ENCODE assay signal across 16 cellular contexts in the genomic region with DNA sequence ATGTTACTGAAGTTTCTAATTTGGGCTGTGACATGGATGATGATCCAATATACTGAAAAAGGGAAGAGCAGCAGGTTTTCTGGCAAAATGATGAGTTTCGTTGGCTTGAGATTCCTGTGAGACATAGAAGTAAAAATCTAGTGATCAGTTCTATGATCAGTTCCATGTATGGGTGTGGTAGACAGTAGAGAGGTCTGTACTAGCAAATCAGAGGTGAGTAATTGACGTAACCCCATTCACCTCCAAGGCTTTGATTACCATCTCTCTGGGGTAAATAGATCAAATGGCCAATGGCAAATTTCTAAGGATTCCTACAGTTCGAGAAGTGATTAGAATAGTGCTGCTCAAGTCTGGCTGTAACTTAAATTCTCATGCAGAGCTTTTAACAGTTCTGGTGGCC. TPM values are rescaled to one million over a fixed set of nuclear protein-coding genes. Genes with fewer than 3 reads are reported as not detected.
DNase-seq lines count a peak whose midpoint lies in the region; ATAC-seq and TF ChIP-seq lines count a peak whose summit lies in the region.
"Had no signal": no experiment of that assay in that cellular context is flagged by ENCODE, and none has a peak within 500 bp of the region (broad histone marks: within the 10 kb centered on the region; RNA-seq: fewer than 3 reads in every experiment).

No MANE protein-coding gene starts in this region.

- no peaks in the 10 kb centered on the region for H3K27me3 ChIP-seq in CD4-positive, alpha-beta T cell (ENCODE audit: control insufficient read depth, insufficient read depth, low read length)
- H3K27me3 ChIP-seq in naive thymus-derived CD4-positive, alpha-beta T cell (ENCODE audit: control insufficient read depth in 2 of 2, insufficient read depth in 2 of 2, low read length in 2 of 2) = no peaks in the 10 kb centered on the region
- H3K27me3 ChIP-seq: breast epithelium, SJCRH30 had no signal

- peaks cover 0 to 6% (median 0%) of the 10 kb centered on the region in 3 experiments for H3K36me3 ChIP-seq in naive thymus-derived CD4-positive, alpha-beta T cell (ENCODE audit: control insufficient read depth in 2 of 3, insufficient read depth in 3 of 3, low read length in 3 of 3)
- H3K36me3 ChIP-seq: breast epithelium, SJCRH30, thoracic aorta had no signal

- peak overlapping the region; percentile 51 for H3K27ac ChIP-seq in CD4-positive, alpha-beta T cell (ENCODE audit: low read depth, low read length)
- H3K27ac ChIP-seq in naive thymus-derived CD4-positive, alpha-beta T cell (ENCODE audit: low read depth, low read length) = peak overlapping the region; percentile 68
- H3K27ac ChIP-seq: breast epithelium, dorsolateral prefrontal cortex, parathyroid adenoma, SJCRH30, thoracic aorta had no signal

- H3K9me3 ChIP-seq in CD4-positive, alpha-beta T cell (ENCODE audit: control insufficient read depth, low read length) = no peaks in the 10 kb centered on the region
- H3K9me3 ChIP-seq in naive thymus-derived CD4-positive, alpha-beta T cell (ENCODE audit: control insufficient read depth in 2 of 3, low read length in 3 of 3) = no peaks in the 10 kb centered on the region
- H3K9me3 ChIP-seq: breast epithelium, thoracic aorta had no signal

- CTCF ChIA-PET in CD4-positive, alpha-beta T cell (lab: Charles Lee) = no interaction called here
- CTCF ChIA-PET in activated CD8-positive, alpha-beta T cell treated with anti-CD3 and anti-CD28 coated beads, Interleukin-2, amount 10 ng/mL, durations not matched to agents 7 days and 5 days (lab: Charles Lee) = no interaction called here
- CTCF ChIA-PET in naive thymus-derived CD4-positive, alpha-beta T cell (lab: Charles Lee) = interaction anchor here (1.0 to 1.7 kb wide), 2 partner anchors 12 to 359 kb away, joined by 3 to 6 read pairs; no protein-coding TSS in a partner anchor

- no peak for TF ChIP-seq CTCF in CD4-positive, alpha-beta T cell (IDR thresholded peaks at IDR 0.05)

- DNase-seq in CD4-positive, alpha-beta T cell = no peak
- DNase-seq in activated CD8-positive, alpha-beta T cell treated with anti-CD3 and anti-CD28 coated beads, Interleukin-2, amount 10 ng/mL, durations not matched to agents 7 days and 5 days = no peak
- no peak for DNase-seq in naive thymus-derived CD4-positive, alpha-beta T cell
- no peak for DNase-seq in NCI-H1436 (lab: John Stamatoyannopoulos, UW)
- no peak for DNase-seq in stimulated activated CD8-positive, alpha-beta memory T cell treated with anti-CD3 and anti-CD28 coated beads, Interleukin-4, amount 100 ng/mL, for 48 hours
- DNase-seq: dorsolateral prefrontal cortex, NCI-H1105, NCI-H69, SJCRH30 had no signal

- no peaks in the 10 kb centered on the region for H3K27me3 Mint-ChIP-seq in CD4-positive, alpha-beta T cell
- H3K27me3 Mint-ChIP-seq in activated CD8-positive, alpha-beta T cell treated with anti-CD3 and anti-CD28 coated beads, Interleukin-2, amount 10 ng/mL, durations not matched to agents 7 days and 5 days (ENCODE audit: low read depth) = no peaks in the 10 kb centered on the region
- H3K27me3 Mint-ChIP-seq in naive thymus-derived CD4-positive, alpha-beta T cell = no peaks in the 10 kb centered on the region

- H3K4me3 Mint-ChIP-seq in CD4-positive, alpha-beta T cell = peak overlapping the region; percentile 62
- H3K4me3 Mint-ChIP-seq in activated CD8-positive, alpha-beta T cell treated with anti-CD3 and anti-CD28 coated beads, Interleukin-2, amount 10 ng/mL, durations not matched to agents 7 days and 5 days = peak overlapping the region; percentile 44
- H3K4me3 Mint-ChIP-seq in naive thymus-derived CD4-positive, alpha-beta T cell = peak overlapping the region; percentile 12 to 94 (median 62)

- peaks cover 41 to 51% of the 10 kb centered on the region in 2 donors for H3K4me1 ChIP-seq in naive thymus-derived CD4-positive, alpha-beta T cell (ENCODE audit: control insufficient read depth in 2 of 2, insufficient read depth in 2 of 2, low read length in 2 of 2)
- H3K4me1 ChIP-seq: breast epithelium, parathyroid adenoma had no signal

- intact Hi-C loops in CD4-positive, alpha-beta T cell (cut with DNase I, micrococcal nuclease) = loop anchor here (10.0 kb wide), 2 partner anchors 489 to 1339 kb away; no protein-coding TSS in a partner anchor
- intact Hi-C loops in naive thymus-derived CD4-positive, alpha-beta T cell (cut with micrococcal nuclease) = loop anchor here (2.0 to 10.0 kb wide), 2 partner anchors 251 to 481 kb away; no protein-coding TSS in a partner anchor

- peak overlapping the region; percentile 24; the same call in 1 of the 2 replicates for H3K4me3 ChIP-seq in GM08714 (ENCODE audit: low read length)
- peak overlapping the region; percentile 26 for H3K4me3 ChIP-seq in naive thymus-derived CD4-positive, alpha-beta T cell (ENCODE audit: low read length)
- H3K4me3 ChIP-seq: breast epithelium, dorsolateral prefrontal cortex, K562, SJCRH30, thoracic aorta had no signal

- peaks cover 97% of the 10 kb centered on the region for H3K4me1 Mint-ChIP-seq in CD4-positive, alpha-beta T cell (ENCODE audit: low read depth)
- H3K4me1 Mint-ChIP-seq in activated CD8-positive, alpha-beta T cell treated with anti-CD3 and anti-CD28 coated beads, Interleukin-2, amount 10 ng/mL, durations not matched to agents 7 days and 5 days (ENCODE audit: low read depth) = peaks cover 64% of the 10 kb centered on the region
- H3K4me1 Mint-ChIP-seq in naive thymus-derived CD4-positive, alpha-beta T cell = peaks cover 52 to 93% (median 83%) of the 10 kb centered on the region in 7 donors

- POLR2A ChIA-PET in CD4-positive, alpha-beta T cell (lab: Charles Lee) = no interaction called here
- POLR2A ChIA-PET in activated CD8-positive, alpha-beta T cell treated with anti-CD3 and anti-CD28 coated beads, Interleukin-2, amount 10 ng/mL, durations not matched to agents 7 days and 5 days (lab: Charles Lee) = no interaction called here
- POLR2A ChIA-PET in naive thymus-derived CD4-positive, alpha-beta T cell (lab: Charles Lee) = interaction anchor here (1.3 to 1.5 kb wide), 2 partner anchors 9 to 152 kb away, joined by 3 to 4 read pairs; no protein-coding TSS in a partner anchor

- peaks cover 53% of the 10 kb centered on the region for H3K36me3 Mint-ChIP-seq in CD4-positive, alpha-beta T cell (ENCODE audit: low read depth)
- peaks cover 75% of the 10 kb centered on the region for H3K36me3 Mint-ChIP-seq in activated CD8-positive, alpha-beta T cell treated with anti-CD3 and anti-CD28 coated beads, Interleukin-2, amount 10 ng/mL, durations not matched to agents 7 days and 5 days (ENCODE audit: low read depth)
- peaks cover 0 to 56% (median 4%) of the 10 kb centered on the region in 5 donors for H3K36me3 Mint-ChIP-seq in naive thymus-derived CD4-positive, alpha-beta T cell

- H3K9me3 Mint-ChIP-seq in CD4-positive, alpha-beta T cell = no peaks in the 10 kb centered on the region
- no peaks in the 10 kb centered on the region for H3K9me3 Mint-ChIP-seq in activated CD8-positive, alpha-beta T cell treated with anti-CD3 and anti-CD28 coated beads, Interleukin-2, amount 10 ng/mL, durations not matched to agents 7 days and 5 days (ENCODE audit: insufficient read depth)
- H3K9me3 Mint-ChIP-seq in naive thymus-derived CD4-positive, alpha-beta T cell = no peaks in the 10 kb centered on the region

- ATAC-seq in CD4-positive, alpha-beta T cell (ENCODE audit: poor library complexity) = peak; percentile 20
- no peak for ATAC-seq in activated CD8-positive, alpha-beta T cell treated with anti-CD3 and anti-CD28 coated beads, Interleukin-2, amount 10 ng/mL, durations not matched to agents 7 days and 5 days
- peak; percentile 18 for ATAC-seq in naive thymus-derived CD4-positive, alpha-beta T cell
- no peak for ATAC-seq in GM19397 (IDR thresholded peaks at IDR 0.05; ENCODE audit: unreplicated experiment)
- ATAC-seq: esophagus mucosa, K562 had no signal

- H3K27ac Mint-ChIP-seq in CD4-positive, alpha-beta T cell = peak overlapping the region; percentile 84
- H3K27ac Mint-ChIP-seq in activated CD8-positive, alpha-beta T cell treated with anti-CD3 and anti-CD28 coated beads, Interleukin-2, amount 10 ng/mL, durations not matched to agents 7 days and 5 days = peak overlapping the region; percentile 56
- H3K27ac Mint-ChIP-seq in naive thymus-derived CD4-positive, alpha-beta T cell = peak overlapping the region; percentile 16 to 91 (median 89)

RNA-seq across cellular contexts. Expression of a gene that starts 6.4 kb away (rescaled TPM):
- 10 to 100 TPM; 79.4 to 79.5 TPM for total RNA-seq in CD4-positive, alpha-beta T cell
- 100 to 1,000 TPM; 144 to 152 TPM for total RNA-seq in activated CD8-positive, alpha-beta T cell treated with anti-CD3 and anti-CD28 coated beads, Interleukin-2, amount 10 ng/mL, durations not matched to agents 7 days and 5 days
- 100 to 1,000 TPM; 135 to 212 (median 159) TPM for total RNA-seq in naive thymus-derived CD4-positive, alpha-beta T cell
- polyA plus RNA-seq in naive thymus-derived CD4-positive, alpha-beta T cell = 100 to 1,000 TPM in 1 of 2 donors, 10 to 100 TPM in 1; 66.9 to 121 TPM

Comparison
In these comparisons a context has a peak if more than half of its experiments do, and no peak if none do; other contexts are left out.
1. ATAC-seq: peak in CD4-positive, alpha-beta T cell (single experiment) and naive thymus-derived CD4-positive, alpha-beta T cell (single experiment); none in activated CD8-positive, alpha-beta T cell treated with anti-CD3 and anti-CD28 coated beads, Interleukin-2, amount 10 ng/mL, durations not matched to agents 7 days and 5 days (single experiment) and GM19397 (single experiment).
2. Peak in every context shown above with its lines, with median percentiles within 50 percentile points of each other: H3K27ac Mint-ChIP-seq and H3K4me3 Mint-ChIP-seq.